In the genomic region with DNA sequence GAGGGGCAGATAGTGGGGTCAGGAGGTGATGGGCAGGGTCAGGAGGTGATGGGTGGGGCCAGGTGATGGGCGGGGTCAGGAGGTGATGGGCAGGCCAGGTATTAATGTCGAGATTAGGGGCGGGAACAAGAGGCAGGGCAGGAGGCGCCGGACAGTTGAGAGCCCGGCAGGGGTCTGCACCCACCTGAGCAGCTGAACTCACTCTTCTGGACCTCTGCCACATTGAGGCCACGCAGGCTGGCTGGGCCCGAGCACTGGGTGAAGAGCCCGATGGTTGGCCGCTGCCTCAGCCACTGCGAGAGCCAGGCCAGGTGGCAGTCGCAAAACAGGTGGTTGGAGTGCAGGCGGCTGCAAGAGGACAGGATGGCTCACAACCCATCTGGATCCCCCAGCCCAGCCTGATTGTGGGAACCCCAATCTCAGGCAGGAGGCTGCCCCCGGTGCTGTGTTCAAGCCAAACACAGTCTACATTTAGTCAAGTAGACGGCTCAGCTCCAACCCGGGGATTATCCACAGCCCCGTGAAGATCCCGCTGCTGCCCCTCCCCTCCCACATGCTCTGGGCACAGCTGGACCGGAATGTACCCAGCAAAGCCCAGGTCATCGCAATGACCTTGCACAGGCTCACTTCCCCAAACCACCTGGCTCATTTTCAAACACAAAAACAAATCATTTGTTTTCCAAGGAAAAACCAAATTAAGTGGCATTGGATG, we compare ENCODE assay signal across 22 cellular contexts.
"Had no signal": no experiment of that assay in that cellular context is flagged by ENCODE, and none has a peak within 500 bp of the region (broad histone marks: within the 10 kb centered on the region; RNA-seq: fewer than 3 reads in every experiment).

No MANE protein-coding gene starts in this region.

- H3K4me1 ChIP-seq: colonic mucosa, heart right ventricle, right atrium auricular region, sigmoid colon, thyroid gland had no signal

- H3K4me3 Mint-ChIP-seq: naive thymus-derived CD8-positive, alpha-beta T cell; type B pancreatic cell had no signal

- ATAC-seq: esophagus mucosa; gastrocnemius medialis; heart right ventricle; left lobe of liver; mucosa of descending colon; naive thymus-derived CD8-positive, alpha-beta T cell had no signal

- DNase-seq: colonic mucosa; effector CD8-positive, alpha-beta T cell; gastrocnemius medialis; heart right ventricle; hypothalamus; mammary epithelial cell; mucosa of descending colon; naive thymus-derived CD8-positive, alpha-beta T cell; ovary; sigmoid colon; stimulated activated CD4-positive, alpha-beta T cell treated with anti-CD3 and anti-CD28 coated beads, Interleukin-12 subunit alpha, Interleukin-12 subunit beta, amount 100 ng/mL, for 4 hours; stimulated activated CD4-positive, alpha-beta T cell treated with anti-CD3 and anti-CD28 coated beads, Interleukin-2, amount 100 ng/mL, for 48 hours; stimulated activated naive CD4-positive, alpha-beta T cell treated with Interleukin-2 at 50 U/mL for 16 hours; thyroid gland had no signal

- H3K27ac Mint-ChIP-seq: naive thymus-derived CD8-positive, alpha-beta T cell; type B pancreatic cell had no signal

- H3K9me3 ChIP-seq: colonic mucosa, gastrocnemius medialis, heart right ventricle, mucosa of descending colon, ovary, right atrium auricular region, sigmoid colon, thyroid gland had no signal

- FAIRE-seq: endometrium, islet of Langerhans, urothelium cell line had no signal

- H3K27ac ChIP-seq: colonic mucosa, gastrocnemius medialis, heart right ventricle, ovary, right atrium auricular region, sigmoid colon, skin epidermis, thyroid gland had no signal

- H3K4me3 ChIP-seq: colonic mucosa, gastrocnemius medialis, heart right ventricle, mucosa of descending colon, ovary, right atrium auricular region, sigmoid colon, skin epidermis, thyroid gland had no signal

- H3K27me3 ChIP-seq: colonic mucosa, gastrocnemius medialis, ovary, right atrium auricular region, thyroid gland had no signal

- H3K36me3 ChIP-seq: colonic mucosa, gastrocnemius medialis, heart right ventricle, ovary, right atrium auricular region, sigmoid colon, thyroid gland had no signal

- H3K4me1 Mint-ChIP-seq: naive thymus-derived CD8-positive, alpha-beta T cell had no signal

- H3K9me3 Mint-ChIP-seq: naive thymus-derived CD8-positive, alpha-beta T cell; type B pancreatic cell had no signal

- H3K36me3 Mint-ChIP-seq: naive thymus-derived CD8-positive, alpha-beta T cell; type B pancreatic cell had no signal
